Comparison of ENCODE assay signal across 28 cellular contexts in genomic region chr13:87788363-87788762, GRCh38.
"Had no signal": no experiment of that assay in that cellular context is flagged by ENCODE, and none has a peak within 500 bp of the region (broad histone marks: within the 10 kb centered on the region; RNA-seq: fewer than 3 reads in every experiment).

No MANE protein-coding gene starts in this region.

- DNase-seq: colonic mucosa; cortex of kidney; effector CD8-positive, alpha-beta T cell; effector memory CD8-positive, alpha-beta T cell; endodermal cell; erythroblast; esophagus squamous epithelium; foreskin fibroblast; foreskin melanocyte; gastrocnemius medialis; glutamatergic neuron; head of caudate nucleus; heart right ventricle; hippocampal formation; left cardiac atrium; left lung; left ventricle myocardium superior; lower lobe of right lung; mesenchymal stem cell; mucosa of descending colon; naive B cell had no signal

- H3K27me3 Mint-ChIP-seq: dendritic cell treated with granulocyte-macrophage colony-stimulating factor and Interleukin-4, amounts not matched to agents 40 ng/mL and 50 ng/mL, for 4 days; effector memory CD8-positive, alpha-beta T cell; naive B cell had no signal

- H3K27ac Mint-ChIP-seq: dendritic cell treated with granulocyte-macrophage colony-stimulating factor and Interleukin-4, amounts not matched to agents 40 ng/mL and 50 ng/mL, for 4 days; effector memory CD8-positive, alpha-beta T cell; endodermal cell; mesothelial cell of epicardium; naive B cell had no signal

- H3K4me3 ChIP-seq: colonic mucosa, esophagus squamous epithelium, gastrocnemius medialis, heart right ventricle, left lung, lower lobe of right lung, mucosa of descending colon had no signal

- H3K36me3 Mint-ChIP-seq: mesothelial cell of epicardium, naive B cell had no signal

- H3K27me3 ChIP-seq: colonic mucosa, esophagus squamous epithelium, gastrocnemius medialis, heart right ventricle, left lung had no signal

- H3K9me3 ChIP-seq: colonic mucosa, esophagus squamous epithelium, gastrocnemius medialis, left lung, lower lobe of right lung, mucosa of descending colon had no signal

- FAIRE-seq: endometrium, islet of Langerhans, keratinocyte had no signal

- H3K4me3 Mint-ChIP-seq: dendritic cell treated with granulocyte-macrophage colony-stimulating factor and Interleukin-4, amounts not matched to agents 40 ng/mL and 50 ng/mL, for 4 days; effector memory CD8-positive, alpha-beta T cell; endodermal cell; mesothelial cell of epicardium; naive B cell had no signal

- H3K4me1 Mint-ChIP-seq: endodermal cell, mesothelial cell of epicardium, naive B cell had no signal

- H3K27ac ChIP-seq: colonic mucosa, epithelial cell of prostate, esophagus squamous epithelium, gastrocnemius medialis, heart right ventricle, left lung, lower lobe of right lung had no signal

- H3K36me3 ChIP-seq: colonic mucosa, esophagus squamous epithelium, gastrocnemius medialis, heart right ventricle, left lung, lower lobe of right lung had no signal

- H3K9me3 Mint-ChIP-seq: effector memory CD8-positive, alpha-beta T cell; endodermal cell had no signal

- ATAC-seq: effector memory CD8-positive, alpha-beta T cell; esophagus mucosa; gastrocnemius medialis; heart right ventricle; left cardiac atrium; left lung; left ventricle myocardium superior; lower lobe of right lung; mucosa of descending colon had no signal

- H3K4me1 ChIP-seq: colonic mucosa, esophagus squamous epithelium, gastrocnemius medialis, heart right ventricle, left lung, lower lobe of right lung had no signal
